10 cellular contexts compared by ENCODE assay signal in the genomic region with DNA sequence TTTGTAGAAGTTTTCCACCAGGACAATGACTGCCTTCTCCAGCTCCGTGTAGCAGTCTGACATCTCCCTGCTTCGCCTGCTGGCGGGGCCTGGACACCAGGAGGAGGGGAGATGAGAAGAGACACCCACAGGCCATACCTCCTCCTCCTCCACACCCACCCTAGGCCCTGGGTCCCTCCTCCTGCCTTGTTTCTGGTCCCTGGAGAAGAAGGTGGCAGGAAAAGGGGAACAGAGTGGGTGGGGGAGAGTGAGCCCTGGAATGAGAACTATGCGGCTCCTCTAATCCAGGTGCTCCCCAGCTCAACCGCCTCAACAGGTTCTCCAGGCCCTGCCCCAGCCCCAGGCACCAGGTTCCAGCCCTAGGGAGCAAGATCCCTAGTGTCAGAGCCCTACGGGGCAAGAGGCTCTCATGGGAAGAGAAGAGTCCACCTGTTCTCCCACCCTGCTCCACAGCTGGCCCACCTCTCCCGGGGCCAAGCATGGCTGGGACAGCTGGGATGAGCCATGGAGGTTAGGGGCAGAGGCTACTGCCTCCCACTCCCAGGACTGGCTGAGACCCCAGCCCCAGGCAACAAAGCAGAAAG. TPM values are rescaled to one million over a fixed set of nuclear protein-coding genes. Genes with fewer than 3 reads are reported as not detected.
DNase-seq lines count a peak whose midpoint lies in the region; ATAC-seq and TF ChIP-seq lines count a peak whose summit lies in the region.
"Had no signal": no experiment of that assay in that cellular context is flagged by ENCODE, and none has a peak within 500 bp of the region (broad histone marks: within the 10 kb centered on the region; RNA-seq: fewer than 3 reads in every experiment).

No MANE protein-coding gene starts in this region.

- H3K9ac ChIP-seq in HCT116 (ENCODE audit: low read length) = peak overlapping the region; percentile 73

- intact Hi-C loops in HCT116 (cut with micrococcal nuclease) (no loop called here), body of pancreas (cut with DNase I) (no loop called here), stomach (cut with DNase I; ENCODE audit: low total_unique reads) (loop anchor here (5.0 kb wide), 1 partner anchor 36 kb away; no protein-coding TSS in a partner anchor)

- TSS peak; percentile 63 for BruUV-seq in HCT116 (replicated peaks; lab: Mats Ljungman, UMichigan)

- H3K9me3 ChIP-seq in HCT116 (ENCODE audit: control insufficient read depth in 1 of 2, insufficient read depth in 1 of 2, low read depth in 1 of 2, low read length in 2 of 2) (no peaks in the 10 kb centered on the region), body of pancreas (no peaks in the 10 kb centered on the region), stomach (no peaks in the 10 kb centered on the region)

- WGBS in body of pancreas, 2 donors = 85 to 92% methylated on average over 4 to 6 of the region's 7 CpGs
- WGBS in stomach, 5 donors = 65 to 79% (median 68%) methylated on average over 7 of the region's 7 CpGs

- H3K36me3 ChIP-seq in HCT116 (ENCODE audit: control insufficient read depth in 1 of 2, insufficient read depth in 2 of 2, low read length in 2 of 2) (peaks cover 3 to 17% of the 10 kb centered on the region in 2 experiments; a peak in 3 of 4 replicates), body of pancreas (replicated peaks in 1 of 2; ENCODE audit: insufficient read depth in 1 of 2, low read depth in 2 of 2) (no peaks in the 10 kb centered on the region), stomach (peaks cover 17 to 31% (median 30%) of the 10 kb centered on the region in 4 donors)

- TF ChIP-seq POLR2A in HCT116 (IDR thresholded peaks at IDR 0.05; ENCODE audit: borderline replicate concordance, extremely low read depth, insufficient read depth, insufficient read length) (no peak), body of pancreas (IDR thresholded peaks at IDR 0.05) (no peak), stomach (IDR thresholded peaks at IDR 0.05) (no peak)

- peak overlapping the region; percentile 51 to 59 for H3K4me3 ChIP-seq in HCT116 (replicated peaks in 1 of 2; ENCODE audit: low read depth in 1 of 2, low read length in 2 of 2)
- no peak overlapping the region for H3K4me3 ChIP-seq in body of pancreas
- peak overlapping the region; percentile 27 to 67 (median 34) for H3K4me3 ChIP-seq in stomach

- POLR2A ChIA-PET in HCT116 (lab: Charles Lee) = interaction anchor here (0.6 to 9.1 kb wide), 6 partner anchors 19 to 74 kb away, joined by 3 to 61 read pairs (median 8); a partner anchor contains a TSS

- H3K79me2 ChIP-seq in HCT116 (ENCODE audit: insufficient read depth, low read length) = peaks cover 58% of the 10 kb centered on the region

- TF ChIP-seq CTCF in HCT116 (IDR thresholded peaks at IDR 0.05 in 2 of 3, conservative IDR thresholded peaks at IDR 0.05 in 1 of 3; ENCODE audit: borderline replicate concordance in 1 of 3, insufficient read depth in 1 of 3, low read depth in 2 of 3, low read length in 2 of 3) = no peak
- no peak for TF ChIP-seq CTCF in body of pancreas (IDR thresholded peaks at IDR 0.05)
- TF ChIP-seq CTCF in stomach (IDR thresholded peaks at IDR 0.05) = no peak

- CTCF ChIA-PET in HCT116 (lab: Charles Lee) = no interaction called here

- no peak overlapping the region for H2AFZ ChIP-seq in HCT116 (ENCODE audit: low read depth, low read length, poor library complexity, severe bottlenecking)

- peak overlapping the region; percentile 88 for H3K4me2 ChIP-seq in HCT116 (ENCODE audit: low read length)

- no peaks in the 10 kb centered on the region for H3K27me3 ChIP-seq in HCT116 (ENCODE audit: insufficient read depth, low read length)
- H3K27me3 ChIP-seq in body of pancreas = no peaks in the 10 kb centered on the region
- no peaks in the 10 kb centered on the region for H3K27me3 ChIP-seq in stomach

- no peak for TF ChIP-seq RAD21 in HCT116 (IDR thresholded peaks at IDR 0.05; ENCODE audit: low read depth)

- H4K20me1 ChIP-seq in HCT116 (ENCODE audit: insufficient read depth) = no peaks in the 10 kb centered on the region

- DNase-seq in HCT116 (ENCODE audit: low read depth, low spot score) = no peak
- no peak for DNase-seq in body of pancreas
- DNase-seq in kidney tubule cell (ENCODE audit: low spot score) = peak; percentile 47
- no peak for DNase-seq in stomach
- DNase-seq in NCI-H1092 (lab: John Stamatoyannopoulos, UW) = no peak
- no peak for DNase-seq in T-helper 9 cell
- DNase-seq in amniotic stem cell (lab: John Stamatoyannopoulos, UW) = no peak

- no peak for TF ChIP-seq EP300 in stomach (IDR thresholded peaks at IDR 0.05)

- RAD21 ChIA-PET in HCT116 (lab: Charles Lee; ENCODE audit: low non-redundant PET in 1 of 2, low total read pairs in 2 of 2, uncharacterized antibody in 2 of 2, unreplicated experiment in 2 of 2) = no interaction called here

- H3K27ac ChIP-seq in HCT116 (ENCODE audit: low read depth, low read length) (peak overlapping the region; percentile 72), body of pancreas (peak overlapping the region; percentile 50 to 81 (median 64)), stomach (peak overlapping the region; percentile 68 to 90 (median 88))

- H3K4me1 ChIP-seq in HCT116 (ENCODE audit: control insufficient read depth in 1 of 2, insufficient read depth in 2 of 2, low read length in 2 of 2) = peaks cover 35 to 57% of the 10 kb centered on the region in 2 experiments
- peaks cover 43% of the 10 kb centered on the region for H3K4me1 ChIP-seq in body of pancreas
- H3K4me1 ChIP-seq in stomach = peaks cover 41 to 50% (median 45%) of the 10 kb centered on the region in 4 donors

- H3K9me2 ChIP-seq in HCT116 (ENCODE audit: insufficient read depth) = no peaks in the 10 kb centered on the region

- peak; percentile 12 for ATAC-seq in HCT116
- ATAC-seq in body of pancreas = no peak
- ATAC-seq in GM18502 (IDR thresholded peaks at IDR 0.05; ENCODE audit: poor library complexity, unreplicated experiment) = no peak

TF ChIP-seq in HCT116, 20 proteins besides CTCF, POLR2A, EP300 and RAD21 (continues in another document):
- TF ChIP-seq FOSL1 (IDR thresholded peaks at IDR 0.05; ENCODE audit: low read depth) (no peak), POLR2AphosphoS5 (IDR thresholded peaks at IDR 0.05; ENCODE audit: low read depth, low read length) (no peak), ZFX (IDR thresholded peaks at IDR 0.05) (no peak; the same call in 1 of the 2 replicates), CBX3 (IDR thresholded peaks at IDR 0.05; ENCODE audit: low read depth) (no peak), YY1 (IDR thresholded peaks at IDR 0.05; ENCODE audit: extremely low read depth, insufficient replicate concordance, low read depth, low read length) (no peak), TCF7L2 (IDR thresholded peaks at IDR 0.05; ENCODE audit: borderline replicate concordance, extremely low read depth, insufficient read depth, insufficient read length) (no peak), EGR1 (IDR thresholded peaks at IDR 0.05; ENCODE audit: low read depth) (no peak), EZH2phosphoT487 (IDR thresholded peaks at IDR 0.05; ENCODE audit: borderline replicate concordance) (no peak), ELF1 (IDR thresholded peaks at IDR 0.05; ENCODE audit: borderline replicate concordance, low read depth) (no peak)
- TF ChIP-seq, protein P1, sequence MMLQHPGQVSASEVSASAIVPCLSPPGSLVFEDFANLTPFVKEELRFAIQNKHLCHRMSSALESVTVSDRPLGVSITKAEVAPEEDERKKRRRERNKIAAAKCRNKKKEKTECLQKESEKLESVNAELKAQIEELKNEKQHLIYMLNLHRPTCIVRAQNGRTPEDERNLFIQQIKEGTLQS (IDR thresholded peaks at IDR 0.05) = no peak
- TF ChIP-seq, protein P2, sequence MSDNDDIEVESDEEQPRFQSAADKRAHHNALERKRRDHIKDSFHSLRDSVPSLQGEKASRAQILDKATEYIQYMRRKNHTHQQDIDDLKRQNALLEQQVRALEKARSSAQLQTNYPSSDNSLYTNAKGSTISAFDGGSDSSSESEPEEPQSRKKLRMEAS (IDR thresholded peaks at IDR 0.05) = no peak

RNA-seq across cellular contexts. Expression of a gene that starts 4.8 kb away (rescaled TPM):
- total RNA-seq in HCT116 (2021; ENCODE audit: unreplicated experiment) (196 TPM), body of pancreas (10 to 100 TPM; 20.1 to 42.5 TPM), stomach (100 to 1,000 TPM in 1 of 5 donors, 10 to 100 TPM in 2, 1 to 10 TPM in 2; 8.9 to 192 (median 47.9) TPM)
- polyA plus RNA-seq in HCT116 (2012) = 357 and 371 TPM in 2 replicates
- 100 to 1,000 TPM; 145 to 361 (median 188) TPM for polyA plus RNA-seq in stomach
- polyA plus RNA-seq: IgD-negative memory B cell had no signal

RNA-seq across cellular contexts. Expression of a gene that starts 7.9 kb away (rescaled TPM):
- total RNA-seq in HCT116 (2021; ENCODE audit: unreplicated experiment) (252 TPM), body of pancreas (10 to 100 TPM; 12.2 to 30.4 TPM), stomach (100 to 1,000 TPM in 1 of 5 donors, 10 to 100 TPM in 3, 1 to 10 TPM in 1; 8.8 to 488 (median 29.0) TPM)
- 369 and 385 TPM in 2 replicates for polyA plus RNA-seq in HCT116 (2012)
- polyA plus RNA-seq in stomach = 100 to 1,000 TPM in 2 of 3 donors, 10 to 100 TPM in 1; 70.2 to 751 (median 244) TPM
- polyA plus RNA-seq: IgD-negative memory B cell had no signal

RNA-seq across cellular contexts. Expression of a gene that starts 19.1 kb away (rescaled TPM):
- total RNA-seq in HCT116 (2021; ENCODE audit: unreplicated experiment) (143 TPM), body of pancreas (10 to 100 TPM; 65.3 to 88.7 TPM), stomach (10 to 100 TPM; 18.7 to 54.6 (median 23.5) TPM)
- 203 and 216 TPM in 2 replicates for polyA plus RNA-seq in HCT116 (2012)
- 100 to 1,000 TPM; 140 to 271 (median 207) TPM for polyA plus RNA-seq in stomach

RNA-seq across cellular contexts. Expression of a gene that starts 20.1 kb away (rescaled TPM):
- total RNA-seq in HCT116 (2021; ENCODE audit: unreplicated experiment) = 0.30 TPM
- polyA plus RNA-seq in HCT116 (2012) = 1.8 and 2.1 TPM in 2 replicates
- total RNA-seq in body of pancreas = 10 to 100 TPM in 1 of 2 donors, 1 to 10 TPM in 1; 7.3 to 57.0 TPM
- total RNA-seq in stomach = not detected
- 10 to 100 TPM in 2 of 3 donors, 1 to 10 TPM in 1; 5.7 to 64.8 (median 45.5) TPM for polyA plus RNA-seq in stomach
- total RNA-seq: pulmonary artery endothelial cell had no signal
- polyA plus RNA-seq: IgD-negative memory B cell had no signal

RNA-seq across cellular contexts. Expression of a gene that starts 25.7 kb away (rescaled TPM):
- total RNA-seq in HCT116 (2021; ENCODE audit: unreplicated experiment) (110 TPM), body of pancreas (10 to 100 TPM; 62.3 to 68.0 TPM), stomach (100 to 1,000 TPM in 1 of 5 donors, 10 to 100 TPM in 4; 21.7 to 111 (median 74.3) TPM)
- polyA plus RNA-seq in HCT116 (2012) = 86.3 and 88.6 TPM in 2 replicates
- polyA plus RNA-seq in stomach = 10 to 100 TPM; 41.3 to 53.2 (median 46.0) TPM

Comparison
In these comparisons a context has a peak if more than half of its experiments do, and no peak if none do; other contexts are left out.
1. H3K4me3 ChIP-seq: peak in HCT116 (2 of 2) and stomach (4 of 4); none in body of pancreas (0 of 2).
2. Peak in every context shown above with its lines, with median percentiles within 50 percentile points of each other: H3K27ac ChIP-seq.